9 cellular contexts compared by ENCODE assay signal in the genomic region with DNA sequence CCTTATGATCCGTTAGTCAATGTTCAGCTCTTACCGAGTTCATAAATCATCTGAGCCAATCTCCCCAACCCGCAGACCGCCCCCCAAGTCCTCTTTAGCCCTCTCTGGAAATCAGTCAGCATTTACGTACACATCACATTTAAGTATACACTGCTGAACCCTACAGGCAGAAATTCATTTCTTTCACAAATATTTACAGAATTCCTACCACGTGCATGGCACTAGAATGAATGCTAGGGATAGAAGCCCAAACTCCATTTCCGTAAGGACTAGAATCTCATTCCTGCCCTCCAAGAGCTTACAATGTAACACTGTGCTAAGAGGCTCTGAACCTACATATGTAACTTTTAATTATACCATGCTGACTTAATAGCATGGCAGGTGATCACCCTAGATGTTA. TPM values are rescaled to one million over a fixed set of nuclear protein-coding genes. Genes with fewer than 3 reads are reported as not detected.
DNase-seq lines count a peak whose midpoint lies in the region; TF ChIP-seq lines count a peak whose summit lies in the region.
"Had no signal": no experiment of that assay in that cellular context is flagged by ENCODE, and none has a peak within 500 bp of the region (broad histone marks: within the 10 kb centered on the region; RNA-seq: fewer than 3 reads in every experiment).

No MANE protein-coding gene starts in this region.

- peaks cover 3% of the 10 kb centered on the region for H3K36me3 ChIP-seq in brain microvascular endothelial cell (replicated peaks)
- no peaks in the 10 kb centered on the region for H3K36me3 ChIP-seq in mucosa of stomach (ENCODE audit: control insufficient read depth, insufficient read depth, low read length)

- peaks cover 25% of the 10 kb centered on the region for H3K4me1 ChIP-seq in mucosa of stomach (ENCODE audit: control insufficient read depth, insufficient read depth, low read length)

- in situ Hi-C loops in brain microvascular endothelial cell (cut with HindIII; ENCODE audit: low pct_ligation_motif_present, low sequenced_read_pairs): no loop called here

- H3K4me3 ChIP-seq in AG09309 (ENCODE audit: control insufficient read depth, low read depth, low read length): peak overlapping the region; percentile 91
- H3K4me3 ChIP-seq in brain microvascular endothelial cell (ENCODE audit: low read depth, low read length): peak overlapping the region; percentile 96
- H3K4me3 ChIP-seq in mucosa of stomach (ENCODE audit: low read length): no peak overlapping the region

- no peaks in the 10 kb centered on the region for H3K9me3 ChIP-seq in mucosa of stomach (ENCODE audit: control insufficient read depth, low read length)

- no peaks in the 10 kb centered on the region for H3K27me3 ChIP-seq in brain microvascular endothelial cell (replicated peaks)
- H3K27me3 ChIP-seq in mucosa of stomach (ENCODE audit: control insufficient read depth, insufficient read depth, low read length): no peaks in the 10 kb centered on the region

- H3K27ac ChIP-seq in brain microvascular endothelial cell: no peak overlapping the region

- TF ChIP-seq CTCF in AG09309 (IDR thresholded peaks at IDR 0.05; ENCODE audit: control insufficient read depth, insufficient read depth, low read depth, low read length, missing control alignments) (no peak), brain microvascular endothelial cell (IDR thresholded peaks at IDR 0.05; ENCODE audit: low read depth, low read length, missing control alignments) (no peak)

- peak overlapping the region; percentile 96 for H3K9ac ChIP-seq in mucosa of stomach (ENCODE audit: low read length)

- DNase-seq in AG09309 (ENCODE audit: low read depth) (no peak), HT-29 (ENCODE audit: low spot score) (peak; percentile 54), brain microvascular endothelial cell (no peak), retina (no peak), NCI-H2196 treated with DMSO at 0.1 percent for 48 hours (lab: John Stamatoyannopoulos, UW; ENCODE audit: unreplicated experiment) (no peak), cortex of kidney (lab: John Stamatoyannopoulos, UW) (no peak)
- DNase-seq in stimulated activated CD4-positive, alpha-beta T cell treated with anti-CD3 and anti-CD28 coated beads, Interleukin-4, amount 100 ng/mL, for 1 hour: no peak
- DNase-seq: stimulated activated CD4-positive, alpha-beta T cell treated with anti-CD3 and anti-CD28 coated beads, Interleukin-1b, Interleukin-23, amount 100 ng/mL, for 48 hours had no signal

RNA-seq across cellular contexts. Expression of a gene that starts 1.8 kb away (rescaled TPM):
- 44.3 and 46.3 TPM in 2 replicates for total RNA-seq in HT-29 (2014; rRNA removed; shearing (Covaris generic))

RNA-seq across cellular contexts. Expression of a gene that starts 21.8 kb away (rescaled TPM):
- total RNA-seq in HT-29 (2014; rRNA removed; shearing (Covaris generic)): 0.03 and 0.18 TPM in 2 replicates

RNA-seq across cellular contexts. Expression of a gene that starts 38.3 kb away (rescaled TPM):
- not detected in 2 replicates for total RNA-seq in HT-29 (2014; rRNA removed; shearing (Covaris generic))
